In genomic region chr21:46057111-46057709, GRCh38 we compare ENCODE assay signal across 8 cellular contexts. TPM values are rescaled to one million over a fixed set of nuclear protein-coding genes. Genes with fewer than 3 reads are reported as not detected.
DNase-seq lines count a peak whose midpoint lies in the region; ATAC-seq lines count a peak whose summit lies in the region.

No MANE protein-coding gene starts in this region.

- ATAC-seq in activated T-helper 17 cell treated with anti-CD3 and anti-CD28 coated beads, Interleukin-2, amount 50 U/mL, for 72 hours (replicated peaks) = no peak
- no peak for ATAC-seq in GM21717 (IDR thresholded peaks at IDR 0.05; ENCODE audit: unreplicated experiment)

- H3K4me1 Mint-ChIP-seq in activated T-helper 17 cell treated with anti-CD3 and anti-CD28 coated beads, Interleukin-2, amount 50 U/mL, for 72 hours = peaks cover 19% of the 10 kb centered on the region

- H3K27me3 Mint-ChIP-seq in activated T-helper 17 cell treated with anti-CD3 and anti-CD28 coated beads, Interleukin-2, amount 50 U/mL, for 72 hours = peaks cover 32% of the 10 kb centered on the region

- H3K27me3 ChIP-seq in H7 (ENCODE audit: control insufficient read depth, insufficient read depth, low read length) = no peaks in the 10 kb centered on the region
- peaks cover 2% of the 10 kb centered on the region for H3K27me3 ChIP-seq in layer of hippocampus (ENCODE audit: control insufficient read depth, insufficient read depth, low read length)

- H3K9me3 Mint-ChIP-seq in activated T-helper 17 cell treated with anti-CD3 and anti-CD28 coated beads, Interleukin-2, amount 50 U/mL, for 72 hours = no peaks in the 10 kb centered on the region

- H3K4me3 Mint-ChIP-seq in activated T-helper 17 cell treated with anti-CD3 and anti-CD28 coated beads, Interleukin-2, amount 50 U/mL, for 72 hours = peak overlapping the region; percentile 60

- H3K27ac ChIP-seq in layer of hippocampus (ENCODE audit: low read depth, low read length) (peak overlapping the region; percentile 62), substantia nigra (ENCODE audit: low read depth, low read length, poor library complexity, severe bottlenecking) (no peak overlapping the region)

- H3K27ac Mint-ChIP-seq in activated T-helper 17 cell treated with anti-CD3 and anti-CD28 coated beads, Interleukin-2, amount 50 U/mL, for 72 hours = peak overlapping the region; percentile 52

- H3K36me3 Mint-ChIP-seq in activated T-helper 17 cell treated with anti-CD3 and anti-CD28 coated beads, Interleukin-2, amount 50 U/mL, for 72 hours (ENCODE audit: low read depth) = no peaks in the 10 kb centered on the region

- H3K36me3 ChIP-seq in H7 (replicated peaks; ENCODE audit: control insufficient read depth, insufficient read depth, low read length) = no peaks in the 10 kb centered on the region

- DNase-seq in H7 = peak; percentile 63
- peak; percentile 53 to 76 for DNase-seq in stimulated activated CD8-positive, alpha-beta memory T cell treated with anti-CD3 and anti-CD28 coated beads, Interleukin-15, amount 100 ng/mL, for 48 hours (ENCODE audit: low read depth in 2 of 2)
- DNase-seq in HUDEP-2 (lab: John Stamatoyannopoulos, UW; ENCODE audit: unreplicated experiment in 76 of 76) = no peak
- no peak for DNase-seq in hepatic stellate cell (ENCODE audit: low spot score)
- DNase-seq in substantia nigra (lab: John Stamatoyannopoulos, UW) = no peak

- no peak overlapping the region for H3K4me3 ChIP-seq in H7 (ENCODE audit: insufficient read depth, low read depth, low read length)

RNA-seq across cellular contexts. Expression of gene COL6A2, which starts 40.7 kb away (rescaled TPM):
- total RNA-seq in H7 (2014; rRNA removed; shearing (Covaris generic)) = 127 and 143 TPM in 2 replicates
- 10 to 100 TPM in 1 of 2 donors, 1 to 10 TPM in 1; 3.3 to 10.1 TPM for total RNA-seq in activated T-helper 17 cell treated with anti-CD3 and anti-CD28 coated beads, Interleukin-2, amount 50 U/mL, for 72 hours

Comparison
In these comparisons a context has a peak if more than half of its experiments do, and no peak if none do; other contexts are left out.
1. DNase-seq: peak in H7 (single experiment) and stimulated activated CD8-positive, alpha-beta memory T cell treated with anti-CD3 and anti-CD28 coated beads, Interleukin-15, amount 100 ng/mL, for 48 hours (2 of 2); none in HUDEP-2 (0 of 76), hepatic stellate cell (single experiment) and substantia nigra (0 of 49).
2. RNA of gene COL6A2, which starts 40.7 kb away (total RNA-seq): 127 to 143 TPM in H7; 3.3 to 10.1 TPM in activated T-helper 17 cell treated with anti-CD3 and anti-CD28 coated beads, Interleukin-2, amount 50 U/mL, for 72 hours; every median in the first group is over 10 times any median in the second.